ENCODE assay signal across 9 cellular contexts in genomic region chr15:95024388-95024787, GRCh38.
DNase-seq lines count a peak whose midpoint lies in the region; TF ChIP-seq lines count a peak whose summit lies in the region.
"Had no signal": no experiment of that assay in that cellular context is flagged by ENCODE, and none has a peak within 500 bp of the region (broad histone marks: within the 10 kb centered on the region; RNA-seq: fewer than 3 reads in every experiment).

No MANE protein-coding gene starts in this region.

- no peaks in the 10 kb centered on the region for H3K27me3 ChIP-seq in cardiac muscle cell

- peak; percentile 62 for TF ChIP-seq CTCF in cardiac muscle cell (IDR thresholded peaks at IDR 0.05; ENCODE audit: low read depth, low read length)
- peak; percentile 65 for TF ChIP-seq CTCF in fibroblast of pulmonary artery (IDR thresholded peaks at IDR 0.05; ENCODE audit: low read length, missing control alignments)
- TF ChIP-seq CTCF in type B pancreatic cell (conservative IDR thresholded peaks at IDR 0.05): peak; percentile 63
- no peak for TF ChIP-seq CTCF in GM20000 (IDR thresholded peaks at IDR 0.05; ENCODE audit: extremely low read depth, missing control alignments)

- H3K27me3 Mint-ChIP-seq in type B pancreatic cell: no peaks in the 10 kb centered on the region
- H3K27me3 Mint-ChIP-seq: activated B cell treated with CpG ODN at 0.5 μM for 24 hours had no signal

- H3K4me3 ChIP-seq in cardiac muscle cell (no peak overlapping the region), fibroblast of pulmonary artery (replicated peaks; ENCODE audit: low read depth, low read length) (no peak overlapping the region)

- no peak overlapping the region for H3K27ac ChIP-seq in cardiac muscle cell

- no peaks in the 10 kb centered on the region for H3K9me3 ChIP-seq in cardiac muscle cell (ENCODE audit: low read depth)

- DNase-seq in cardiac muscle cell (ENCODE audit: low read depth in 1 of 2, low spot score in 1 of 2) (peak; percentile 49 to 58), cardiac septum (ENCODE audit: low spot score) (no peak), RPMI7951 (ENCODE audit: low read depth) (peak; percentile 32), fibroblast of pulmonary artery (ENCODE audit: low read depth) (peak; percentile 62), type B pancreatic cell (ENCODE audit: extremely low spot score, unreplicated experiment) (no peak), hypothalamus (lab: John Stamatoyannopoulos, UW) (no peak), GM20000 (ENCODE audit: low spot score) (no peak), NCI-H2029 treated with DMSO at 0.1 percent for 48 hours (lab: John Stamatoyannopoulos, UW) (no peak)
- DNase-seq: activated B cell treated with CpG ODN at 0.5 μM for 24 hours had no signal

- H3K36me3 ChIP-seq in cardiac muscle cell: no peaks in the 10 kb centered on the region

- no peaks in the 10 kb centered on the region for H3K4me1 Mint-ChIP-seq in type B pancreatic cell (ENCODE audit: unreplicated experiment)
- H3K4me1 Mint-ChIP-seq: activated B cell treated with CpG ODN at 0.5 μM for 24 hours had no signal

- H3K36me3 Mint-ChIP-seq in type B pancreatic cell: no peaks in the 10 kb centered on the region

- intact Hi-C loops in cardiac septum (cut with DNase I): loop anchor here (10.0 kb wide), 3 partner anchors 350 to 1330 kb away; no protein-coding TSS in a partner anchor

- no peak overlapping the region for H3K27ac Mint-ChIP-seq in type B pancreatic cell
- H3K27ac Mint-ChIP-seq: activated B cell treated with CpG ODN at 0.5 μM for 24 hours had no signal

- no peaks in the 10 kb centered on the region for H3K4me1 ChIP-seq in cardiac muscle cell (ENCODE audit: low read depth)

- H3K4me3 Mint-ChIP-seq in type B pancreatic cell: no peak overlapping the region
- H3K4me3 Mint-ChIP-seq: activated B cell treated with CpG ODN at 0.5 μM for 24 hours had no signal

- no peaks in the 10 kb centered on the region for H3K9me3 Mint-ChIP-seq in type B pancreatic cell

Comparison
In these comparisons a context has a peak if more than half of its experiments do, and no peak if none do; other contexts are left out.
1. DNase-seq: peak in cardiac muscle cell (2 of 2), RPMI7951 (single experiment) and fibroblast of pulmonary artery (single experiment); none in cardiac septum (single experiment), type B pancreatic cell (single experiment), hypothalamus (0 of 51), GM20000 (single experiment) and NCI-H2029 treated with DMSO at 0.1 percent for 48 hours (single experiment).